ENCODE assay signal across 9 cellular contexts in genomic region chr3:149377408-149378111, GRCh38. TPM values are rescaled to one million over a fixed set of nuclear protein-coding genes. Genes with fewer than 3 reads are reported as not detected.
A peak's percentile ranks its signal among the peaks of the same experiment; 100 is the strongest.
DNase-seq lines count a peak whose midpoint lies in the region; ATAC-seq and TF ChIP-seq lines count a peak whose summit lies in the region.
"Had no signal": no experiment of that assay in that cellular context is flagged by ENCODE, and none has a peak within 500 bp of the region (broad histone marks: within the 10 kb centered on the region; RNA-seq: fewer than 3 reads in every experiment).

A gene with protein sequence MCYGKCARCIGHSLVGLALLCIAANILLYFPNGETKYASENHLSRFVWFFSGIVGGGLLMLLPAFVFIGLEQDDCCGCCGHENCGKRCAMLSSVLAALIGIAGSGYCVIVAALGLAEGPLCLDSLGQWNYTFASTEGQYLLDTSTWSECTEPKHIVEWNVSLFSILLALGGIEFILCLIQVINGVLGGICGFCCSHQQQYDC (minus strand): TSS chr3:149377649. CDS start chr3:149377547, 102 bp downstream.

- intact Hi-C loops in body of pancreas (cut with DNase I): no loop called here
- intact Hi-C loops in testis (cut with DNase I; ENCODE audit: low total_unique reads): no loop called here
- intact Hi-C loops in activated CD4-positive, alpha-beta T cell treated with anti-CD3 and anti-CD28 coated beads for 36 hours (cut with DNase I, micrococcal nuclease): no loop called here

- H3K27me3 ChIP-seq in body of pancreas: no peaks in the 10 kb centered on the region
- H3K27me3 ChIP-seq in testis: no peaks in the 10 kb centered on the region

- WGBS in body of pancreas, 2 donors: 13 to 32% methylated on average over 13 of the region's 13 CpGs
- WGBS in testis, 2 donors: 32 to 37% methylated on average over 13 of the region's 13 CpGs

- TF ChIP-seq CTCF in body of pancreas (IDR thresholded peaks at IDR 0.05) (peak in 3 of 7 experiments; percentile 17 to 29 (median 21)), testis (IDR thresholded peaks at IDR 0.05) (no peak)

- H3K4me3 Mint-ChIP-seq in activated CD4-positive, alpha-beta T cell treated with anti-CD3 and anti-CD28 coated beads for 36 hours: no peak within 1 kb of the TSS
- H3K4me3 Mint-ChIP-seq in natural killer cell treated with Interleukin-12 subunit alpha and Interleukin-12 subunit beta and Interleukin-15 and Interleukin-18, amount 100 ng/mL, for 72 hours: no peak within 1 kb of the TSS
- H3K4me3 Mint-ChIP-seq: stimulated activated naive B cell treated with anti-CD40 and anti-IgM and Interleukin-4, amounts not matched to agents 10 μg/mL and 1 μg/mL and 100 μg/mL, for 72 hours had no signal

- POLR2A ChIA-PET in activated CD4-positive, alpha-beta T cell treated with anti-CD3 and anti-CD28 coated beads for 36 hours (lab: Charles Lee): no interaction called here

- H3K36me3 ChIP-seq in body of pancreas (replicated peaks in 1 of 2; ENCODE audit: insufficient read depth in 1 of 2, low read depth in 2 of 2) (no peaks in the 10 kb centered on the region), testis (ENCODE audit: low read depth, missing control alignments) (no peaks in the 10 kb centered on the region)

- DNase-seq in 8988T (peak; percentile 86), LHCN-M2 (ENCODE audit: low read depth) (peak; percentile 99), body of pancreas (peak; percentile 73 to 89 (median 81)), kidney tubule cell (ENCODE audit: low spot score) (peak; percentile 99), testis (no peak)
- DNase-seq in activated CD4-positive, alpha-beta T cell treated with anti-CD3 and anti-CD28 coated beads for 36 hours: no peak
- DNase-seq in natural killer cell treated with Interleukin-12 subunit alpha and Interleukin-12 subunit beta and Interleukin-15 and Interleukin-18, amount 100 ng/mL, for 72 hours (ENCODE audit: low spot score): no peak
- DNase-seq: stimulated activated naive B cell treated with anti-CD40 and anti-IgM and Interleukin-4, amounts not matched to agents 10 μg/mL and 1 μg/mL and 100 μg/mL, for 72 hours had no signal

- H3K27me3 Mint-ChIP-seq in activated CD4-positive, alpha-beta T cell treated with anti-CD3 and anti-CD28 coated beads for 36 hours: peaks cover 6% of the 10 kb centered on the region
- peaks cover 5 to 24% of the 10 kb centered on the region in 2 donors for H3K27me3 Mint-ChIP-seq in natural killer cell treated with Interleukin-12 subunit alpha and Interleukin-12 subunit beta and Interleukin-15 and Interleukin-18, amount 100 ng/mL, for 72 hours

- H3K4me1 Mint-ChIP-seq in activated CD4-positive, alpha-beta T cell treated with anti-CD3 and anti-CD28 coated beads for 36 hours: no peaks in the 10 kb centered on the region
- H3K4me1 Mint-ChIP-seq in natural killer cell treated with Interleukin-12 subunit alpha and Interleukin-12 subunit beta and Interleukin-15 and Interleukin-18, amount 100 ng/mL, for 72 hours (ENCODE audit: low read depth in 2 of 2): peaks cover 10 to 13% of the 10 kb centered on the region in 2 donors

- no peak within 1 kb of the TSS for H3K27ac Mint-ChIP-seq in activated CD4-positive, alpha-beta T cell treated with anti-CD3 and anti-CD28 coated beads for 36 hours
- peak within 1 kb of the TSS in 1 of 2 donors; percentile 22 for H3K27ac Mint-ChIP-seq in natural killer cell treated with Interleukin-12 subunit alpha and Interleukin-12 subunit beta and Interleukin-15 and Interleukin-18, amount 100 ng/mL, for 72 hours
- H3K27ac Mint-ChIP-seq: stimulated activated naive B cell treated with anti-CD40 and anti-IgM and Interleukin-4, amounts not matched to agents 10 μg/mL and 1 μg/mL and 100 μg/mL, for 72 hours had no signal

- no peaks in the 10 kb centered on the region for H3K36me3 Mint-ChIP-seq in activated CD4-positive, alpha-beta T cell treated with anti-CD3 and anti-CD28 coated beads for 36 hours (ENCODE audit: low read depth)
- H3K36me3 Mint-ChIP-seq in natural killer cell treated with Interleukin-12 subunit alpha and Interleukin-12 subunit beta and Interleukin-15 and Interleukin-18, amount 100 ng/mL, for 72 hours: no peaks in the 10 kb centered on the region
- H3K36me3 Mint-ChIP-seq: stimulated activated naive B cell treated with anti-CD40 and anti-IgM and Interleukin-4, amounts not matched to agents 10 μg/mL and 1 μg/mL and 100 μg/mL, for 72 hours had no signal

- no peaks in the 10 kb centered on the region for H3K9me3 ChIP-seq in body of pancreas
- H3K9me3 ChIP-seq in testis: no peaks in the 10 kb centered on the region

- CTCF ChIA-PET in activated CD4-positive, alpha-beta T cell treated with anti-CD3 and anti-CD28 coated beads for 36 hours (lab: Charles Lee): no interaction called here

- H3K4me1 ChIP-seq in body of pancreas: peaks cover 53% of the 10 kb centered on the region
- H3K4me1 ChIP-seq in testis: peaks cover 9% of the 10 kb centered on the region

- peak; percentile 88 for ATAC-seq in body of pancreas
- ATAC-seq in activated CD4-positive, alpha-beta T cell treated with anti-CD3 and anti-CD28 coated beads for 36 hours: no peak
- no peak for ATAC-seq in natural killer cell treated with Interleukin-12 subunit alpha and Interleukin-12 subunit beta and Interleukin-15 and Interleukin-18, amount 100 ng/mL, for 72 hours
- ATAC-seq in GM21381 (IDR thresholded peaks at IDR 0.05; ENCODE audit: unreplicated experiment): no peak

- H3K4me3 ChIP-seq in body of pancreas (peak within 1 kb of the TSS; percentile 21 to 52), testis (peak within 1 kb of the TSS; percentile 27 to 56)

- TF ChIP-seq POLR2A in body of pancreas (IDR thresholded peaks at IDR 0.05) (peak; percentile 93 to 98 (median 98)), testis (IDR thresholded peaks at IDR 0.05) (no peak)

- no peaks in the 10 kb centered on the region for H3K9me3 Mint-ChIP-seq in activated CD4-positive, alpha-beta T cell treated with anti-CD3 and anti-CD28 coated beads for 36 hours (ENCODE audit: low read depth)
- no peaks in the 10 kb centered on the region for H3K9me3 Mint-ChIP-seq in natural killer cell treated with Interleukin-12 subunit alpha and Interleukin-12 subunit beta and Interleukin-15 and Interleukin-18, amount 100 ng/mL, for 72 hours
- H3K9me3 Mint-ChIP-seq: stimulated activated naive B cell treated with anti-CD40 and anti-IgM and Interleukin-4, amounts not matched to agents 10 μg/mL and 1 μg/mL and 100 μg/mL, for 72 hours had no signal

- H3K27ac ChIP-seq in body of pancreas (peak within 1 kb of the TSS; percentile 86 to 99 (median 92)), testis (peak within 1 kb of the TSS; percentile 52 to 70)

RNA-seq across cellular contexts. Expression of the gene that starts here (rescaled TPM):
- 405 and 503 TPM in 2 replicates for total RNA-seq in LHCN-M2 (2014; rRNA removed)
- polyA plus RNA-seq in LHCN-M2 (2012): 180 TPM
- total RNA-seq in body of pancreas: 100 to 1,000 TPM; 104 to 168 TPM
- 10 to 100 TPM; 16.2 to 24.9 TPM for total RNA-seq in testis
- 62.7 TPM for polyA plus RNA-seq in testis (ENCODE audit: insufficient read depth, low read depth, low replicate concordance)
- total RNA-seq in activated CD4-positive, alpha-beta T cell treated with anti-CD3 and anti-CD28 coated beads for 36 hours: not detected
- total RNA-seq in natural killer cell treated with Interleukin-12 subunit alpha and Interleukin-12 subunit beta and Interleukin-15 and Interleukin-18, amount 100 ng/mL, for 72 hours: not detected

Comparison
In these comparisons a context has a peak if more than half of its experiments do, and no peak if none do; other contexts are left out.
1. RNA of the gene that starts here (total RNA-seq): 405 to 503 TPM in LHCN-M2, 104 to 168 TPM in body of pancreas and 16.2 to 24.9 TPM in testis; not detected in natural killer cell treated with Interleukin-12 subunit alpha and Interleukin-12 subunit beta and Interleukin-15 and Interleukin-18, amount 100 ng/mL, for 72 hours and not detected in activated CD4-positive, alpha-beta T cell treated with anti-CD3 and anti-CD28 coated beads for 36 hours; every median in the first group is over 10 times any median in the second.
2. RNA of the gene that starts here (total RNA-seq): 405 to 503 TPM in LHCN-M2 and 104 to 168 TPM in body of pancreas; 16.2 to 24.9 TPM in testis; every median in the first group is over 4 times any median in the second.
3. DNase-seq: peak in 8988T (single experiment), LHCN-M2 (single experiment), body of pancreas (4 of 4) and kidney tubule cell (single experiment); none in testis (single experiment), activated CD4-positive, alpha-beta T cell treated with anti-CD3 and anti-CD28 coated beads for 36 hours (single experiment) and natural killer cell treated with Interleukin-12 subunit alpha and Interleukin-12 subunit beta and Interleukin-15 and Interleukin-18, amount 100 ng/mL, for 72 hours (single experiment).